Comparison of ENCODE assay signal across 28 cellular contexts in genomic region chr18:50647237-50647636, GRCh38.
"Had no signal": no experiment of that assay in that cellular context is flagged by ENCODE, and none has a peak within 500 bp of the region (broad histone marks: within the 10 kb centered on the region; RNA-seq: fewer than 3 reads in every experiment).

No MANE protein-coding gene starts in this region.

- H3K4me1 ChIP-seq: esophagus squamous epithelium had no signal

- H3K4me3 ChIP-seq: esophagus squamous epithelium, gastroesophageal sphincter had no signal

- ATAC-seq: activated CD4-positive, CD25-positive, alpha-beta regulatory T cell treated with anti-CD3 and anti-CD28 coated beads, Interleukin-2, amount 50 U/mL, for 24 hours; activated CD8-positive, alpha-beta T cell treated with anti-CD3 and anti-CD28 coated beads for 36 hours; activated T-cell treated with anti-CD3 and anti-CD28 coated beads, Interleukin-2, amount 50 U/mL, for 4 hours; activated T-helper 17 cell treated with anti-CD3 and anti-CD28 coated beads, Interleukin-2, amount 50 U/mL, for 72 hours; gastroesophageal sphincter; T-helper 17 cell had no signal

- H3K9me3 ChIP-seq: esophagus squamous epithelium, gastroesophageal sphincter had no signal

- DNase-seq: activated B cell treated with CpG ODN at 0.5 μM for 24 hours; activated CD4-positive, alpha-beta T cell treated with anti-CD3 and anti-CD28 coated beads for 48 hours; activated CD4-positive, alpha-beta T cell treated with anti-CD3 and anti-CD28 coated beads, Interleukin-2, amount 50 U/mL, for 1 hour; activated CD4-positive, alpha-beta T cell treated with anti-CD3 and anti-CD28 coated beads, Interleukin-2, amount 50 U/mL, for 48 hours; activated CD8-positive, alpha-beta memory T cell treated with anti-CD3 and anti-CD28 coated beads for 24 hours; activated CD8-positive, alpha-beta T cell treated with anti-CD3 and anti-CD28 coated beads for 36 hours; activated effector memory CD4-positive, alpha-beta T cell treated with Interleukin-2 at 50 U/mL for 16 hours; activated gamma-delta T cell treated with Interleukin-2 at 50 U/mL for 16 hours; activated naive CD4-positive, alpha-beta T cell treated with anti-CD3 and anti-CD28 coated beads, Interleukin-2, amount 50 U/mL, for 16 hours; activated naive CD4-positive, alpha-beta T cell treated with Interleukin-2 at 50 U/mL for 16 hours; activated T-cell treated with anti-CD3 and anti-CD28 coated beads, Interleukin-2, amount 50 U/mL, for 4 hours; amniotic stem cell; anterior cingulate cortex; brain microvascular endothelial cell; caudate nucleus; cortex of kidney; dermis blood vessel endothelial cell; effector CD4-positive, alpha-beta T cell; esophagus squamous epithelium; foreskin melanocyte; T-helper 1 cell; T-helper 17 cell; T1000; WERI-Rb-1 had no signal

- H3K36me3 ChIP-seq: brain microvascular endothelial cell, esophagus squamous epithelium, gastroesophageal sphincter, WERI-Rb-1 had no signal

- H3K27me3 ChIP-seq: brain microvascular endothelial cell, esophagus squamous epithelium, gastroesophageal sphincter had no signal

- H3K27ac ChIP-seq: brain microvascular endothelial cell, epithelial cell of prostate, esophagus squamous epithelium, gastroesophageal sphincter, WERI-Rb-1 had no signal
